In genomic region chr18:50061876-50062517, GRCh38 we compare ENCODE assay signal across 23 cellular contexts.
A peak's percentile ranks its signal among the peaks of the same experiment; 100 is the strongest.
DNase-seq lines count a peak whose midpoint lies in the region; ATAC-seq and TF ChIP-seq lines count a peak whose summit lies in the region.
"Had no signal": no experiment of that assay in that cellular context is flagged by ENCODE, and none has a peak within 500 bp of the region (broad histone marks: within the 10 kb centered on the region; RNA-seq: fewer than 3 reads in every experiment).

No MANE protein-coding gene starts in this region.

- no peaks in the 10 kb centered on the region for H3K27me3 ChIP-seq in psoas muscle (ENCODE audit: insufficient read depth in 3 of 3, low read length in 2 of 3)
- H3K27me3 ChIP-seq: brain microvascular endothelial cell, suprapubic skin had no signal

- DNase-seq in NCI-H345 (lab: John Stamatoyannopoulos, UW) (peak; percentile 19), NCI-H345 treated with DMSO at 0.1 percent for 48 hours (lab: John Stamatoyannopoulos, UW; ENCODE audit: unreplicated experiment) (no peak), M059J (ENCODE audit: low read depth) (peak; percentile 1), fibroblast of pulmonary artery (ENCODE audit: low read depth) (peak; percentile 22), psoas muscle (peak; percentile 24 to 67), AML-193 (lab: John Stamatoyannopoulos, UW) (no peak), OCI-M2 (lab: John Stamatoyannopoulos, UW; ENCODE audit: unreplicated experiment) (no peak)
- DNase-seq: activated CD4-positive, CD25-positive, alpha-beta regulatory T cell; activated CD8-positive, alpha-beta memory T cell treated with anti-CD3 and anti-CD28 coated beads, Interleukin-2, amount 10 ng/mL, durations not matched to agents 7 days and 5 days; activated naive CD4-positive, alpha-beta T cell treated with Interleukin-2 at 50 U/mL for 16 hours; activated T-cell treated with anti-CD3 and anti-CD28 coated beads, Interleukin-2, amount 50 U/mL, for 48 hours; brain microvascular endothelial cell; CD4-positive, alpha-beta T cell; lower lobe of right lung; NCI-H1048; NCI-H1930; NCI-H524 treated with DMSO at 0.1 percent for 48 hours; stimulated activated CD4-positive, alpha-beta T cell treated with anti-CD3 and anti-CD28 coated beads, Interleukin-4, amount 100 ng/mL, for 4 hours; T-helper 1 cell had no signal

- H3K4me3 ChIP-seq in fibroblast of pulmonary artery (replicated peaks; ENCODE audit: low read depth, low read length) (no peak overlapping the region), psoas muscle (no peak overlapping the region)
- H3K4me3 ChIP-seq: lower lobe of right lung, suprapubic skin had no signal

- no peaks in the 10 kb centered on the region for H3K36me3 ChIP-seq in psoas muscle (ENCODE audit: insufficient read depth in 1 of 2, low read depth in 1 of 2)
- H3K36me3 ChIP-seq: brain microvascular endothelial cell, lower lobe of right lung, suprapubic skin had no signal

- peak in 1 of 4 donors; percentile 42 for ATAC-seq in psoas muscle
- ATAC-seq in HG03354 (IDR thresholded peaks at IDR 0.05; ENCODE audit: poor library complexity, severe bottlenecking, unreplicated experiment), result no peak
- ATAC-seq: activated CD8-positive, alpha-beta memory T cell treated with anti-CD3 and anti-CD28 coated beads, Interleukin-2, amount 10 ng/mL, durations not matched to agents 7 days and 5 days; sciatic nerve; stimulated activated memory B cell treated with anti-CD40 and anti-IgM and Interleukin-4, amounts not matched to agents 10 μg/mL and 1 μg/mL and 100 μg/mL, for 72 hours had no signal

- TF ChIP-seq CTCF in fibroblast of pulmonary artery (IDR thresholded peaks at IDR 0.05; ENCODE audit: low read length, missing control alignments) (no peak), psoas muscle (IDR thresholded peaks at IDR 0.05) (no peak)

- H3K4me1 ChIP-seq in psoas muscle, result no peaks in the 10 kb centered on the region
- H3K4me1 ChIP-seq: lower lobe of right lung, suprapubic skin had no signal

- intact Hi-C loops in psoas muscle (cut with DNase I), result no loop called here

- H3K9me3 ChIP-seq in psoas muscle, result no peaks in the 10 kb centered on the region
- H3K9me3 ChIP-seq: lower lobe of right lung, suprapubic skin had no signal

- H3K27ac ChIP-seq in psoas muscle, result no peak overlapping the region
- H3K27ac ChIP-seq: brain microvascular endothelial cell, lower lobe of right lung, suprapubic skin had no signal

- WGBS in psoas muscle, 3 donors, result 20 to 60% (median 25%) methylated on average over 4 of the region's 4 CpGs

Comparison
In these comparisons a context has a peak if more than half of its experiments do, and no peak if none do; other contexts are left out.
1. DNase-seq: peak in NCI-H345 (single experiment), M059J (single experiment), fibroblast of pulmonary artery (single experiment) and psoas muscle (2 of 2); none in NCI-H345 treated with DMSO at 0.1 percent for 48 hours (single experiment), AML-193 (0 of 2) and OCI-M2 (single experiment).